Comparison of ENCODE assay signal across 28 cellular contexts in genomic region chr12:122250536-122250935, GRCh38. TPM values are rescaled to one million over a fixed set of nuclear protein-coding genes. Genes with fewer than 3 reads are reported as not detected.
"Had no signal": no experiment of that assay in that cellular context is flagged by ENCODE, and none has a peak within 500 bp of the region (broad histone marks: within the 10 kb centered on the region; RNA-seq: fewer than 3 reads in every experiment).

No MANE protein-coding gene starts in this region.

- H3K27ac Mint-ChIP-seq: natural killer cell treated with Interleukin-12 subunit alpha and Interleukin-12 subunit beta and Interleukin-15 and Interleukin-18, amount 100 ng/mL, for 72 hours; nephron progenitor cell; stimulated activated effector memory CD8-positive, alpha-beta T cell treated with anti-CD3 and anti-CD28 coated beads, Interleukin-12 subunit alpha, Interleukin-12 subunit beta, amount 100 ng/mL, for 72 hours; stimulated activated naive CD8-positive, alpha-beta T cell treated with anti-CD3 and anti-CD28 coated beads, Interleukin-15, Interleukin-2, amounts not matched to agents 100 ng/mL and 50 ng/mL, for 24 hours; type B pancreatic cell had no signal

- H3K9me3 ChIP-seq: neutrophil, pancreas, prostate gland, right lobe of liver, sigmoid colon, suprapubic skin, testis, tibial artery, transverse colon, upper lobe of right lung, uterus had no signal

- H3K27me3 ChIP-seq: neutrophil, pancreas, right lobe of liver, sigmoid colon, suprapubic skin, testis, tibial artery, transverse colon, upper lobe of right lung, uterus had no signal

- H3K4me3 ChIP-seq: pancreas, prostate gland, right lobe of liver, sigmoid colon, suprapubic skin, testis, tibial artery, transverse colon, upper lobe of right lung, uterus had no signal

- H3K9me3 Mint-ChIP-seq: natural killer cell treated with Interleukin-12 subunit alpha and Interleukin-12 subunit beta and Interleukin-15 and Interleukin-18, amount 100 ng/mL, for 72 hours; nephron progenitor cell; neural crest cell; stimulated activated effector memory CD8-positive, alpha-beta T cell treated with anti-CD3 and anti-CD28 coated beads, Interleukin-12 subunit alpha, Interleukin-12 subunit beta, amount 100 ng/mL, for 72 hours; stimulated activated naive B cell treated with anti-CD40 and anti-IgM and Interleukin-4, amounts not matched to agents 10 μg/mL and 1 μg/mL and 100 μg/mL, for 72 hours; stimulated activated naive CD8-positive, alpha-beta T cell treated with anti-CD3 and anti-CD28 coated beads, Interleukin-15, Interleukin-2, amounts not matched to agents 100 ng/mL and 50 ng/mL, for 24 hours; type B pancreatic cell had no signal

- H3K4me1 Mint-ChIP-seq: nephron progenitor cell, neural crest cell had no signal

- H3K4me1 ChIP-seq: pancreas, prostate gland, right lobe of liver, sigmoid colon, suprapubic skin, testis, tibial artery, transverse colon, upper lobe of right lung, uterus had no signal

- DNase-seq: naive thymus-derived CD8-positive, alpha-beta T cell; nephron progenitor cell; nucleus accumbens; pancreas; right cardiac atrium; right lobe of liver; sigmoid colon; small intestine; stimulated activated CD4-positive, alpha-beta T cell treated with anti-CD3 and anti-CD28 coated beads, Interleukin-15, amount 100 ng/mL, for 24 hours; stimulated activated CD4-positive, alpha-beta T cell treated with anti-CD3 and anti-CD28 coated beads, Interleukin-2, amount 100 ng/mL, for 24 hours; stimulated activated CD4-positive, alpha-beta T cell treated with anti-CD3 and anti-CD28 coated beads, Interleukin-2, amount 100 ng/mL, for 48 hours; stimulated activated CD4-positive, alpha-beta T cell treated with anti-CD3 and anti-CD28 coated beads, Interleukin-4, amount 100 ng/mL, for 24 hours; stimulated activated naive B cell treated with anti-CD40 and anti-IgM and Interleukin-4, amounts not matched to agents 10 μg/mL and 1 μg/mL and 100 μg/mL, for 72 hours; stimulated activated naive CD4-positive, alpha-beta T cell treated with Interleukin-2 at 50 U/mL for 16 hours; testis; tibial artery; transverse colon; upper lobe of right lung; uterus had no signal

- ATAC-seq: naive thymus-derived CD8-positive, alpha-beta T cell; natural killer cell treated with Interleukin-12 subunit alpha and Interleukin-12 subunit beta and Interleukin-15 and Interleukin-18, amount 100 ng/mL, for 72 hours; right cardiac atrium; right lobe of liver; stimulated activated effector memory CD8-positive, alpha-beta T cell treated with anti-CD3 and anti-CD28 coated beads, Interleukin-12 subunit alpha, Interleukin-12 subunit beta, amount 100 ng/mL, for 72 hours; stimulated activated naive B cell treated with anti-CD40 and anti-IgM and Interleukin-4, amounts not matched to agents 10 μg/mL and 1 μg/mL and 100 μg/mL, for 72 hours; upper lobe of right lung had no signal

- H3K27me3 Mint-ChIP-seq: naive thymus-derived CD8-positive, alpha-beta T cell; natural killer cell treated with Interleukin-12 subunit alpha and Interleukin-12 subunit beta and Interleukin-15 and Interleukin-18, amount 100 ng/mL, for 72 hours; stimulated activated naive B cell treated with anti-CD40 and anti-IgM and Interleukin-4, amounts not matched to agents 10 μg/mL and 1 μg/mL and 100 μg/mL, for 72 hours; stimulated activated naive CD8-positive, alpha-beta T cell treated with anti-CD3 and anti-CD28 coated beads, Interleukin-15, Interleukin-2, amounts not matched to agents 100 ng/mL and 50 ng/mL, for 24 hours; type B pancreatic cell had no signal

- H3K4me3 Mint-ChIP-seq: naive thymus-derived CD8-positive, alpha-beta T cell; natural killer cell treated with Interleukin-12 subunit alpha and Interleukin-12 subunit beta and Interleukin-15 and Interleukin-18, amount 100 ng/mL, for 72 hours; nephron progenitor cell; neural crest cell; stimulated activated effector memory CD8-positive, alpha-beta T cell treated with anti-CD3 and anti-CD28 coated beads, Interleukin-12 subunit alpha, Interleukin-12 subunit beta, amount 100 ng/mL, for 72 hours; stimulated activated naive B cell treated with anti-CD40 and anti-IgM and Interleukin-4, amounts not matched to agents 10 μg/mL and 1 μg/mL and 100 μg/mL, for 72 hours; stimulated activated naive CD8-positive, alpha-beta T cell treated with anti-CD3 and anti-CD28 coated beads, Interleukin-15, Interleukin-2, amounts not matched to agents 100 ng/mL and 50 ng/mL, for 24 hours; type B pancreatic cell had no signal

- H3K27ac ChIP-seq: neutrophil, pancreas, prostate gland, right lobe of liver, sigmoid colon, suprapubic skin, testis, tibial artery, transverse colon, upper lobe of right lung, uterus had no signal

- H3K36me3 ChIP-seq: prostate gland, uterus had no signal

RNA-seq across cellular contexts. Expression of gene B3GNT4, which starts 47.0 kb away (rescaled TPM):
- total RNA-seq: naive thymus-derived CD8-positive, alpha-beta T cell; skeletal muscle tissue had no signal
